In the genomic region with DNA sequence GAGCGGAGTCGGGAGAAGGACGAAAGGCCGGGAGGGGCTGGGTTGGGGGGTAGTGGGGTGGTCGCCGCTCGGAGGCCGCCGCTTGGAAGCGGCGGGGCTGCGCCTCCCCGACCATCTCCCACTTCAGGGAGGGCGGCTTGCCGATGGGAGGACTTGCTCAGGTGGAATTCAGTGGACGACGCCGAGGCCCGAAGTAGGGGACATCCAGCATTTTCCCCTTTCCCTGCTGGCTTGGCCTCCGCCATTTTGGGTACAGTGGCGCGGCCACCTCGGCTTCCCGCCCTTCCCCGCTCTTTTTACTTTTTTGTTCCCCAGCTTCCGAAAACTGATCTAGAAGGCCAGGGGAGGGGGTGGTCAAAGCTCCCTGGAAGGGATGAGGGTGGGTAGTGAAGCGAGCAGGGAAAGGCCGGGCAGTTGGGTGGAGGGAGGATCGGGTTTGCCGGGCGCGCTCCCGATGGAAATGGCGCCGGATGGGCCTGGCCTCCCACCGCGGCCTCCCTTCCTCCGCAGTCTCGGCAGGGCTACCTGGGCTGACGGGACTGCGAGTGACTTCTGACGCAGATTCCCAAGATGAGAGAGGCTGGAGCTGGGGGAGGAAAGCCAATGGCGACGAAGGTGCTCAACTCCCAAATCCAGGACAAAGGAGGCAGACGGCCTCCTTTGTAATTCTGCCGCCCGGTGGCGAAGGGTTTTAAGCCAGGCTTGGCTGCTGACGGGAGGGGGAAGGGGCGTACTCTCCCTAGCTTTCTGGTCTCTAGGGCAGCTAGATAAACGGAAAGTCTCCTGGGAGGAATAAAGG, we compare ENCODE assay signal across 8 cellular contexts. TPM values are rescaled to one million over a fixed set of nuclear protein-coding genes. Genes with fewer than 3 reads are reported as not detected.
A peak's percentile ranks its signal among the peaks of the same experiment; 100 is the strongest.
DNase-seq lines count a peak whose midpoint lies in the region; ATAC-seq and TF ChIP-seq lines count a peak whose summit lies in the region.

A gene (minus strand): TSS at position 670 of the 799 bp plus-strand sequence. CDS start 26,084 bp downstream, outside the sequence.

- peak; percentile 76 for DNase-seq in A172 (ENCODE audit: low spot score)
- peak; percentile 82 for DNase-seq in NCI-H2227 (lab: John Stamatoyannopoulos, UW; ENCODE audit: unreplicated experiment)
- peak; percentile 31 to 40 for DNase-seq in activated CD4-positive, alpha-beta T cell treated with anti-CD3 and anti-CD28 coated beads for 24 hours (ENCODE audit: low read depth in 2 of 2)
- DNase-seq in coronary artery (ENCODE audit: low spot score): peak; percentile 87
- peak; percentile 95 for DNase-seq in left kidney (ENCODE audit: low read depth, low spot score)
- DNase-seq in stimulated activated CD4-positive, alpha-beta T cell treated with anti-CD3 and anti-CD28 coated beads, Interleukin-1b, Interleukin-23, amount 100 ng/mL, for 48 hours: peak; percentile 60

- peak; percentile 30 for ATAC-seq in GM18511 (IDR thresholded peaks at IDR 0.05; ENCODE audit: unreplicated experiment)
- ATAC-seq in HG03103 (IDR thresholded peaks at IDR 0.05; ENCODE audit: low read depth, unreplicated experiment): peak; percentile 20

- H3K27ac ChIP-seq in coronary artery: peak within 1 kb of the TSS; percentile 98 to 100

- peak within 1 kb of the TSS; percentile 91 for H3K4me3 ChIP-seq in coronary artery

- TF ChIP-seq CTCF in coronary artery (IDR thresholded peaks at IDR 0.05): no peak

RNA-seq across cellular contexts. Expression of the gene that starts here (rescaled TPM):
- 9.2 and 9.6 TPM in 2 replicates for total RNA-seq in A172 (2014; rRNA removed; shearing (Covaris generic))

Comparison
In these comparisons a context has a peak if more than half of its experiments do, and no peak if none do; other contexts are left out.
1. Peak in every context shown above with its lines: DNase-seq, ATAC-seq, H3K4me3 ChIP-seq and H3K27ac ChIP-seq.
2. DNase-seq: peak in every context shown above with its lines; median percentile 95 in left kidney; 87 in coronary artery; 82 in NCI-H2227; 76 in A172; 60 in stimulated activated CD4-positive, alpha-beta T cell treated with anti-CD3 and anti-CD28 coated beads, Interleukin-1b, Interleukin-23, amount 100 ng/mL, for 48 hours; 36 in activated CD4-positive, alpha-beta T cell treated with anti-CD3 and anti-CD28 coated beads for 24 hours.